In the genomic region with DNA sequence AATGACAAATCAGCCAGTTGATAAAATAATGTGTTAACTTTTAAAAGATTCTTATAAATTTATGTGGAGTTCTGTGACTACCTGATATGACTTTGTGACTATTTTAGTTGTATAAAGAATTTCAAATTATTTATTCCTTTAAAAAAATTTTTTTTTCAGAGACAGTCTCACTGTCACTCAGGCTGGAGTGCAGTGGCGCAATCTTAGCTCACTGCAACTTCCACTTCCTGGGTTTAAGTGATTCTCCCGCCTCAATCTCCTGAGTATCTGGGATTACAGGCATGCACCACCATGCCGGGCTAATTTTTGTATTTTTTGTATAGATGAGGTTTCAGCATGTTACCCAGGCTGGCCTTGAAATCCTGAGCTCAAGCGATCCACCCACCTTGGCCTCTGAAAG, we compare ENCODE assay signal across 14 cellular contexts. TPM values are rescaled to one million over a fixed set of nuclear protein-coding genes. Genes with fewer than 3 reads are reported as not detected.
A peak's percentile ranks its signal among the peaks of the same experiment; 100 is the strongest.
DNase-seq lines count a peak whose midpoint lies in the region; ATAC-seq and TF ChIP-seq lines count a peak whose summit lies in the region.
"Had no signal": no experiment of that assay in that cellular context is flagged by ENCODE, and none has a peak within 500 bp of the region (broad histone marks: within the 10 kb centered on the region; RNA-seq: fewer than 3 reads in every experiment).

No MANE protein-coding gene starts in this region.

- no peaks in the 10 kb centered on the region for H3K9me3 ChIP-seq in skeletal muscle satellite cell (replicated peaks; ENCODE audit: low read length)

- no peaks in the 10 kb centered on the region for H3K27me3 ChIP-seq in skeletal muscle satellite cell (ENCODE audit: control insufficient read depth, insufficient read depth, low read length)

- H3K4me1 ChIP-seq in skeletal muscle satellite cell (ENCODE audit: control insufficient read depth, insufficient read depth, low read length) = peaks cover 69% of the 10 kb centered on the region

- peaks cover 51% of the 10 kb centered on the region for H3K36me3 Mint-ChIP-seq in activated CD4-positive, alpha-beta T cell treated with anti-CD3 and anti-CD28 coated beads for 36 hours (ENCODE audit: low read depth)
- peaks cover 41% of the 10 kb centered on the region for H3K36me3 Mint-ChIP-seq in activated CD4-positive, alpha-beta T cell treated with anti-CD3 and anti-CD28 coated beads, Interleukin-2, amount 10 ng/mL, durations not matched to agents 24 days and 14 days (ENCODE audit: low read depth)
- peaks cover 41% of the 10 kb centered on the region for H3K36me3 Mint-ChIP-seq in HFFc6 (ENCODE audit: low read depth)
- H3K36me3 Mint-ChIP-seq in effector memory CD8-positive, alpha-beta T cell (ENCODE audit: insufficient read depth) = peaks cover 82% of the 10 kb centered on the region

- DNase-seq in activated CD4-positive, alpha-beta T cell treated with anti-CD3 and anti-CD28 coated beads for 36 hours = no peak
- no peak for DNase-seq in activated CD4-positive, alpha-beta T cell treated with anti-CD3 and anti-CD28 coated beads, Interleukin-2, amount 10 ng/mL, durations not matched to agents 24 days and 14 days
- DNase-seq in HFFc6 (no peak), germinal center (ENCODE audit: low spot score) (no peak), NCI-H69 (lab: John Stamatoyannopoulos, UW) (no peak)
- no peak for DNase-seq in effector memory CD8-positive, alpha-beta T cell
- DNase-seq: activated CD8-positive, alpha-beta memory T cell treated with anti-CD3 and anti-CD28 coated beads, Interleukin-2, amount 10 ng/mL, durations not matched to agents 7 days and 5 days; NCI-H1930; NCI-H774; SHP77; substantia nigra had no signal

- H3K4me3 Mint-ChIP-seq in activated CD4-positive, alpha-beta T cell treated with anti-CD3 and anti-CD28 coated beads for 36 hours = peak overlapping the region; percentile 8
- H3K4me3 Mint-ChIP-seq in activated CD4-positive, alpha-beta T cell treated with anti-CD3 and anti-CD28 coated beads, Interleukin-2, amount 10 ng/mL, durations not matched to agents 24 days and 14 days = no peak overlapping the region
- H3K4me3 Mint-ChIP-seq in HFFc6 = peak overlapping the region; percentile 64
- peak overlapping the region; percentile 21 to 48 for H3K4me3 Mint-ChIP-seq in effector memory CD8-positive, alpha-beta T cell
- H3K4me3 Mint-ChIP-seq: activated CD8-positive, alpha-beta memory T cell treated with anti-CD3 and anti-CD28 coated beads, Interleukin-2, amount 10 ng/mL, durations not matched to agents 7 days and 5 days had no signal

- peaks cover 86% of the 10 kb centered on the region for H3K4me1 Mint-ChIP-seq in activated CD4-positive, alpha-beta T cell treated with anti-CD3 and anti-CD28 coated beads for 36 hours
- H3K4me1 Mint-ChIP-seq in activated CD4-positive, alpha-beta T cell treated with anti-CD3 and anti-CD28 coated beads, Interleukin-2, amount 10 ng/mL, durations not matched to agents 24 days and 14 days = peaks cover 59% of the 10 kb centered on the region
- H3K4me1 Mint-ChIP-seq in HFFc6 (ENCODE audit: low read depth) = peaks cover 86% of the 10 kb centered on the region
- H3K4me1 Mint-ChIP-seq in effector memory CD8-positive, alpha-beta T cell (ENCODE audit: low read depth in 2 of 2) = peaks cover 56 to 83% of the 10 kb centered on the region in 2 donors

- no peak overlapping the region for H3K4me3 ChIP-seq in skeletal muscle satellite cell (ENCODE audit: low read length)
- H3K4me3 ChIP-seq: lung had no signal

- ATAC-seq in activated CD4-positive, alpha-beta T cell treated with anti-CD3 and anti-CD28 coated beads for 36 hours = no peak
- no peak for ATAC-seq in effector memory CD8-positive, alpha-beta T cell (replicated peaks)
- no peak for ATAC-seq in GM21528 (IDR thresholded peaks at IDR 0.05; ENCODE audit: low FRiP score, unreplicated experiment)
- ATAC-seq: activated CD8-positive, alpha-beta memory T cell treated with anti-CD3 and anti-CD28 coated beads, Interleukin-2, amount 10 ng/mL, durations not matched to agents 7 days and 5 days had no signal

- H3K9ac ChIP-seq in skeletal muscle satellite cell (ENCODE audit: low read depth, low read length) = no peak overlapping the region

- H3K4me2 ChIP-seq in skeletal muscle satellite cell (ENCODE audit: low read length) = peak overlapping the region; percentile 53

- POLR2A ChIA-PET in activated CD4-positive, alpha-beta T cell treated with anti-CD3 and anti-CD28 coated beads for 36 hours (lab: Charles Lee) = interaction anchor here (0.6 to 0.7 kb wide), 2 partner anchors 92 to 843 kb away, joined by 3 to 5 read pairs; no protein-coding TSS in a partner anchor

- H3K36me3 ChIP-seq in skeletal muscle satellite cell (ENCODE audit: insufficient read depth, low read length) = peaks cover 24% of the 10 kb centered on the region

- CTCF ChIA-PET in activated CD4-positive, alpha-beta T cell treated with anti-CD3 and anti-CD28 coated beads for 36 hours (lab: Charles Lee) = interaction anchor here (2.6 kb wide), 1 partner anchor 11 kb away, joined by 6 read pairs; no protein-coding TSS in a partner anchor

- intact Hi-C loops in activated CD4-positive, alpha-beta T cell treated with anti-CD3 and anti-CD28 coated beads for 36 hours (cut with DNase I, micrococcal nuclease) = no loop called here
- intact Hi-C loops in activated CD4-positive, alpha-beta T cell treated with anti-CD3 and anti-CD28 coated beads, Interleukin-2, amount 10 ng/mL, durations not matched to agents 24 days and 14 days (cut with micrococcal nuclease) = no loop called here

- H3K27ac Mint-ChIP-seq in activated CD4-positive, alpha-beta T cell treated with anti-CD3 and anti-CD28 coated beads for 36 hours = peak overlapping the region; percentile 19
- H3K27ac Mint-ChIP-seq in activated CD4-positive, alpha-beta T cell treated with anti-CD3 and anti-CD28 coated beads, Interleukin-2, amount 10 ng/mL, durations not matched to agents 24 days and 14 days = no peak overlapping the region
- peak overlapping the region; percentile 81 for H3K27ac Mint-ChIP-seq in HFFc6
- H3K27ac Mint-ChIP-seq in effector memory CD8-positive, alpha-beta T cell = peak overlapping the region; percentile 28 to 84
- H3K27ac Mint-ChIP-seq: activated CD8-positive, alpha-beta memory T cell treated with anti-CD3 and anti-CD28 coated beads, Interleukin-2, amount 10 ng/mL, durations not matched to agents 7 days and 5 days had no signal

- no peaks in the 10 kb centered on the region for H3K9me3 Mint-ChIP-seq in activated CD4-positive, alpha-beta T cell treated with anti-CD3 and anti-CD28 coated beads for 36 hours (ENCODE audit: low read depth)
- no peaks in the 10 kb centered on the region for H3K9me3 Mint-ChIP-seq in activated CD4-positive, alpha-beta T cell treated with anti-CD3 and anti-CD28 coated beads, Interleukin-2, amount 10 ng/mL, durations not matched to agents 24 days and 14 days
- H3K9me3 Mint-ChIP-seq in HFFc6 = no peaks in the 10 kb centered on the region
- no peaks in the 10 kb centered on the region for H3K9me3 Mint-ChIP-seq in effector memory CD8-positive, alpha-beta T cell

- no peaks in the 10 kb centered on the region for H3K27me3 Mint-ChIP-seq in activated CD4-positive, alpha-beta T cell treated with anti-CD3 and anti-CD28 coated beads for 36 hours
- H3K27me3 Mint-ChIP-seq in activated CD4-positive, alpha-beta T cell treated with anti-CD3 and anti-CD28 coated beads, Interleukin-2, amount 10 ng/mL, durations not matched to agents 24 days and 14 days = no peaks in the 10 kb centered on the region
- no peaks in the 10 kb centered on the region; the same call in 1 of the 2 replicates for H3K27me3 Mint-ChIP-seq in HFFc6 (ENCODE audit: insufficient read depth)
- H3K27me3 Mint-ChIP-seq in effector memory CD8-positive, alpha-beta T cell = no peaks in the 10 kb centered on the region
- H3K27me3 Mint-ChIP-seq: activated CD8-positive, alpha-beta memory T cell treated with anti-CD3 and anti-CD28 coated beads, Interleukin-2, amount 10 ng/mL, durations not matched to agents 7 days and 5 days had no signal

- no peak for TF ChIP-seq CTCF in HFFc6 (IDR thresholded peaks at IDR 0.05)

RNA-seq across cellular contexts. Expression of a gene that starts 48.5 kb away (rescaled TPM):
- 100 to 1,000 TPM; 317 to 481 TPM for total RNA-seq in activated CD4-positive, alpha-beta T cell treated with anti-CD3 and anti-CD28 coated beads for 36 hours
- 296 and 298 TPM in 2 replicates for total RNA-seq in activated CD4-positive, alpha-beta T cell treated with anti-CD3 and anti-CD28 coated beads, Interleukin-2, amount 10 ng/mL, durations not matched to agents 24 days and 14 days
- 100 to 1,000 TPM; 200 to 291 (median 244) TPM for total RNA-seq in HFFc6 (2021; fragmentation: NEBNext Ultra II Directional; extraction: Animal tissue kit (Norgen Biotek cat#: 25700))
- total RNA-seq in skeletal muscle satellite cell (2012; rRNA removed) = 171 and 173 TPM in 2 replicates
